ENCODE assay signal across 8 cellular contexts in the genomic region with DNA sequence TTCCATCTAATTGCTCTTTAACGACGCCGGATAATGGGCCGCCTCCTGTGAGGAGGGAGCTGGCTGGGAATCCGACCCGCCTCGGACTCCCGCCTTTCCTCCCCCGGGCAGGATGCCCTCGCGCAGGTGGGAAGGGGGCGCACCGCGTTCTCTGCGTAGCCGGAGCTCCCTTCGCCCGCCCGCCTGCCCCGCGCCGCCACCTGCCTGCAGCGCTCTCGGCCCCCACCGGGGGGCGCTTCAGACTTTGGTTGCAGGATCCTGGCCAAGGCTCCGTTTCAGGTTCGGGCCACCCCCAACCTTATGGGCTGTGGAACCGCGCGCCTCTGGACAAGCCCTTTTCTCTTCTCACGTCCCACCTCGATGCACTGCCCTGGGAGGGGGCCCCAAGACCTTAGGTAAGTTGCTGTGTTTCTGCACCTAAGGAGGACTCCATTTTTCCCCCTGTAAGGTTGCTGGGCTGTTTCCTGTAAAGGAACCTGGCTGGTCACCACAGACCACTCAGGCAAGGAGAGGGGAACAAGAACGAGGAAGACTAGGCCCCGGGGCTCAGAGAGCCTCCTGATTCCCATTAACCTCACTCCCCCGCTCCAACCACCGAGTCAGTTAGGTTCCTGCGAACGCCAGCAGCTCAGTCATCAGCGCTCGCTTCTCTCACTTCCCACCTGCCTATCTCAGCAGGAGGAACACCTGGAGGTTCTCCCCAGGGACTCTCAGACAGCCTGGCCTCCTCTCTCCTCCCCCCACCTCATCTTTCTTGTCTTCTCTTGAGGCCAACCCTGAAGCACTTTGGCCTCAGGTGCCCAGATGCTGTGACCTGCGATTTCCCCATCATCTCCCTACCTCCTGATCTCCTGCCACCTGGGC. TPM values are rescaled to one million over a fixed set of nuclear protein-coding genes. Genes with fewer than 3 reads are reported as not detected.
DNase-seq lines count a peak whose midpoint lies in the region; ATAC-seq and TF ChIP-seq lines count a peak whose summit lies in the region.

No MANE protein-coding gene starts in this region.

- H3K36me3 Mint-ChIP-seq in T-helper 1 cell treated with Interleukin-12 subunit alpha and Interleukin-12 subunit beta and Interleukin-4 antibody, amounts not matched to agents 30 μg/mL and 1 μg/mL, for 36 hours (ENCODE audit: low read depth) = peaks cover 5% of the 10 kb centered on the region

- H3K9me3 Mint-ChIP-seq in T-helper 1 cell treated with Interleukin-12 subunit alpha and Interleukin-12 subunit beta and Interleukin-4 antibody, amounts not matched to agents 30 μg/mL and 1 μg/mL, for 36 hours = no peaks in the 10 kb centered on the region

- intact Hi-C loops in ascending aorta (cut with DNase I) = no loop called here

- DNase-seq in 8988T = peak; percentile 88
- DNase-seq in ascending aorta (ENCODE audit: low spot score in 2 of 2) = peak in 1 of 2 donors; percentile 81
- DNase-seq in stimulated activated CD4-positive, alpha-beta T cell treated with anti-CD3 and anti-CD28 coated beads, Interleukin-12 subunit alpha, Interleukin-12 subunit beta, amount 100 ng/mL, for 48 hours (ENCODE audit: low read depth in 2 of 3, low spot score in 1 of 3) = peak; percentile 54 to 84 (median 65)
- DNase-seq in occipital lobe (lab: John Stamatoyannopoulos, UW) = no peak

- H3K27ac ChIP-seq in ascending aorta (no peak overlapping the region), iPS-18a (ENCODE audit: low read length) (no peak overlapping the region)

- ATAC-seq in GM18867 (IDR thresholded peaks at IDR 0.05; ENCODE audit: unreplicated experiment) = peak; percentile 70

- no peak overlapping the region for H3K9ac ChIP-seq in iPS-18a (ENCODE audit: low read length)

- peaks cover 55% of the 10 kb centered on the region for H3K27me3 Mint-ChIP-seq in T-helper 1 cell treated with Interleukin-12 subunit alpha and Interleukin-12 subunit beta and Interleukin-4 antibody, amounts not matched to agents 30 μg/mL and 1 μg/mL, for 36 hours (ENCODE audit: low read depth)

- no peak overlapping the region for H3K27ac Mint-ChIP-seq in T-helper 1 cell treated with Interleukin-12 subunit alpha and Interleukin-12 subunit beta and Interleukin-4 antibody, amounts not matched to agents 30 μg/mL and 1 μg/mL, for 36 hours

- H3K27me3 ChIP-seq in ascending aorta (peaks cover 26% of the 10 kb centered on the region), iPS-18a (ENCODE audit: control insufficient read depth, insufficient read depth, low read length) (peaks cover 77% of the 10 kb centered on the region)

- no peaks in the 10 kb centered on the region for H3K9me3 ChIP-seq in ascending aorta
- no peaks in the 10 kb centered on the region for H3K9me3 ChIP-seq in iPS-18a (ENCODE audit: control insufficient read depth, low read depth, low read length)

- peaks cover 14% of the 10 kb centered on the region for H3K4me1 Mint-ChIP-seq in T-helper 1 cell treated with Interleukin-12 subunit alpha and Interleukin-12 subunit beta and Interleukin-4 antibody, amounts not matched to agents 30 μg/mL and 1 μg/mL, for 36 hours (ENCODE audit: low read depth)

- H3K4me1 ChIP-seq in ascending aorta = peaks cover 8 to 11% of the 10 kb centered on the region in 2 donors
- H3K4me1 ChIP-seq in iPS-18a (ENCODE audit: control insufficient read depth, low read depth, low read length) = peaks cover 3% of the 10 kb centered on the region

- H3K36me3 ChIP-seq in ascending aorta (no peaks in the 10 kb centered on the region), iPS-18a (ENCODE audit: control insufficient read depth, low read depth, low read length) (no peaks in the 10 kb centered on the region)

- H3K4me3 ChIP-seq in ascending aorta (peak overlapping the region; percentile 9 to 44), iPS-18a (ENCODE audit: low read length) (peak overlapping the region; percentile 14)

- TF ChIP-seq CTCF in LNCAP (IDR thresholded peaks at IDR 0.05) = peak; percentile 57
- TF ChIP-seq CTCF in ascending aorta (IDR thresholded peaks at IDR 0.05) = peak; percentile 69 to 86 (median 83)

- peak overlapping the region; percentile 51 for H3K4me3 Mint-ChIP-seq in T-helper 1 cell treated with Interleukin-12 subunit alpha and Interleukin-12 subunit beta and Interleukin-4 antibody, amounts not matched to agents 30 μg/mL and 1 μg/mL, for 36 hours

RNA-seq across cellular contexts. Expression of a gene that starts 11.4 kb away (rescaled TPM):
- 5.7 TPM for total RNA-seq in ascending aorta
- 1.4 TPM for total RNA-seq in occipital lobe

RNA-seq across cellular contexts. Expression of a gene that starts 19.4 kb away (rescaled TPM):
- total RNA-seq in ascending aorta = 72.4 TPM
- total RNA-seq in occipital lobe = 44.0 TPM

RNA-seq across cellular contexts. Expression of a gene that starts 19.5 kb away (rescaled TPM):
- 0.53 TPM for total RNA-seq in ascending aorta
- 4.5 TPM for total RNA-seq in occipital lobe

RNA-seq across cellular contexts. Expression of a gene that starts 50.8 kb away (rescaled TPM):
- total RNA-seq in ascending aorta = 169 TPM
- total RNA-seq in occipital lobe = 15.4 TPM
